1 cellular context compared by ENCODE assay signal in the genomic region with DNA sequence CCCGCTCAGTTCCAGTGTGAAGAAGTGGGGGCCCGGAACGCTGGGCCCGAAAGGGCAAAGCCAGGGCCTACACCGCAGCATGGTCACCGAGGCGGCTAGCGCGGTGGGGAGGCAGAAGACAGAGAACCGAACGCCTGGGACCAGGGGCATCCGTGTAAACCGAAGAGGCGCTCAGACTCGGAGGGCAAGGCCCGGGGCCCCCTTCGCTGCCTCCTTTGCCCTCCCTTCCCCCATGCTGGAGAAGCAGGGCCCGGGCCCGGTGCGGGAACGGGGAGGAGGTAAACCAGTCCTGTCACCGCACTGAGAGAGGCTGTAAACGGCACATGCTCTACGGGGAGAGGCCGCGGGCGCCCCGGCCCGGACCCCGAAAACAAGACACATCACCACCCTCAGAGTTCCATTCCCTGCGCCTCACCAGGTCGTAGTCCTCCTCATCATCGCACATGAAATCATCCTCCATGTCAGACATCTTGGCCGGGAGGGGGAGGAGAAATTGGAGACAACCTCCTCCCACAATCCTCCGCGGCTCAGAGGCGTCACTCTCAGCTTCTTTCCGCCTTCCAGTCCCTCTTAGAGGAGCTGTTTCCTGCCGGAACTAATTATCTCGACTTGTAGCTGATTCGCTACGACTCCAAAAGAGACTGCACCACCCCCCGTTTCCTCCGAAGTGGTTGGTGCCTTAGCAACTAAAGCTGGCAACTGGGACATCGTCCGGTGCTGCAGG.
TF ChIP-seq lines count a peak whose summit lies in the region.

A gene (minus strand): TSS at position 490 of the 724 bp plus-strand sequence. CDS start 21 bp downstream, at position 469.

TF ChIP-seq in HepG2, 621 proteins besides CTCF, POLR2A, EP300 and RAD21 (continued from another document and continues in another):
- TF ChIP-seq, protein P1, sequence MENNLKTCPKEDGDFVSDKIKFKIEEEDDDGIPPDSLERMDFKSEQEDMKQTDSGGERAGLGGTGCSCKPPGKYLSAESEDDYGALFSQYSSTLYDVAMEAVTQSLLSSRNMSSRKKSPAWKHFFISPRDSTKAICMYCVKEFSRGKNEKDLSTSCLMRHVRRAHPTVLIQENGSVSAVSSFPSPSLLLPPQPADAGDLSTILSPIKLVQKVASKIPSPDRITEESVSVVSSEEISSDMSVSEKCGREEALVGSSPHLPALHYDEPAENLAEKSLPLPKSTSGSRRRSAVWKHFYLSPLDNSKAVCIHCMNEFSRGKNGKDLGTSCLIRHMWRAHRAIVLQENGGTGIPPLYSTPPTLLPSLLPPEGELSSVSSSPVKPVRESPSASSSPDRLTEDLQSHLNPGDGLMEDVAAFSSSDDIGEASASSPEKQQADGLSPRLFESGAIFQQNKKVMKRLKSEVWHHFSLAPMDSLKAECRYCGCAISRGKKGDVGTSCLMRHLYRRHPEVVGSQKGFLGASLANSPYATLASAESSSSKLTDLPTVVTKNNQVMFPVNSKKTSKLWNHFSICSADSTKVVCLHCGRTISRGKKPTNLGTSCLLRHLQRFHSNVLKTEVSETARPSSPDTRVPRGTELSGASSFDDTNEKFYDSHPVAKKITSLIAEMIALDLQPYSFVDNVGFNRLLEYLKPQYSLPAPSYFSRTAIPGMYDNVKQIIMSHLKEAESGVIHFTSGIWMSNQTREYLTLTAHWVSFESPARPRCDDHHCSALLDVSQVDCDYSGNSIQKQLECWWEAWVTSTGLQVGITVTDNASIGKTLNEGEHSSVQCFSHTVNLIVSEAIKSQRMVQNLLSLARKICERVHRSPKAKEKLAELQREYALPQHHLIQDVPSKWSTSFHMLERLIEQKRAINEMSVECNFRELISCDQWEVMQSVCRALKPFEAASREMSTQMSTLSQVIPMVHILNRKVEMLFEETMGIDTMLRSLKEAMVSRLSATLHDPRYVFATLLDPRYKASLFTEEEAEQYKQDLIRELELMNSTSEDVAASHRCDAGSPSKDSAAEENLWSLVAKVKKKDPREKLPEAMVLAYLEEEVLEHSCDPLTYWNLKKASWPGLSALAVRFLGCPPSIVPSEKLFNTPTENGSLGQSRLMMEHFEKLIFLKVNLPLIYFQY (CRISPR knock-in tag; IDR thresholded peaks at IDR 0.05; ENCODE audit: borderline replicate concordance) = peak; percentile 46; the same call in 1 of the 2 replicates
- TF ChIP-seq KLF11 (CRISPR knock-in tag; IDR thresholded peaks at IDR 0.05) = peak; percentile 66; the same call in 1 of the 2 replicates
- TF ChIP-seq, protein P2, sequence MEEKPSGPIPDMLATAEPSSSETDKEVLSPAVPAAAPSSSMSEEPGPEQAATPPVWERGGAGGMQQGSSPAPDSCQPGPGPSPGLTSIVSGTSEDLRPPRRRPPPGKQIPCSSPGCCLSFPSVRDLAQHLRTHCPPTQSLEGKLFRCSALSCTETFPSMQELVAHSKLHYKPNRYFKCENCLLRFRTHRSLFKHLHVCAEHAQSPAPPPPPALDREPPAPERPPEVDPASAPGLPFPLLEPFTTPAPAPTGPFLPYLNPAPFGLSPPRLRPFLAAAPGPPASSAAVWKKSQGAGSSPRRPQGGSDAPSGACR (CRISPR knock-in tag; IDR thresholded peaks at IDR 0.05) = peak; percentile 59; the same call in 1 of the 2 replicates
- TF ChIP-seq, protein P3, sequence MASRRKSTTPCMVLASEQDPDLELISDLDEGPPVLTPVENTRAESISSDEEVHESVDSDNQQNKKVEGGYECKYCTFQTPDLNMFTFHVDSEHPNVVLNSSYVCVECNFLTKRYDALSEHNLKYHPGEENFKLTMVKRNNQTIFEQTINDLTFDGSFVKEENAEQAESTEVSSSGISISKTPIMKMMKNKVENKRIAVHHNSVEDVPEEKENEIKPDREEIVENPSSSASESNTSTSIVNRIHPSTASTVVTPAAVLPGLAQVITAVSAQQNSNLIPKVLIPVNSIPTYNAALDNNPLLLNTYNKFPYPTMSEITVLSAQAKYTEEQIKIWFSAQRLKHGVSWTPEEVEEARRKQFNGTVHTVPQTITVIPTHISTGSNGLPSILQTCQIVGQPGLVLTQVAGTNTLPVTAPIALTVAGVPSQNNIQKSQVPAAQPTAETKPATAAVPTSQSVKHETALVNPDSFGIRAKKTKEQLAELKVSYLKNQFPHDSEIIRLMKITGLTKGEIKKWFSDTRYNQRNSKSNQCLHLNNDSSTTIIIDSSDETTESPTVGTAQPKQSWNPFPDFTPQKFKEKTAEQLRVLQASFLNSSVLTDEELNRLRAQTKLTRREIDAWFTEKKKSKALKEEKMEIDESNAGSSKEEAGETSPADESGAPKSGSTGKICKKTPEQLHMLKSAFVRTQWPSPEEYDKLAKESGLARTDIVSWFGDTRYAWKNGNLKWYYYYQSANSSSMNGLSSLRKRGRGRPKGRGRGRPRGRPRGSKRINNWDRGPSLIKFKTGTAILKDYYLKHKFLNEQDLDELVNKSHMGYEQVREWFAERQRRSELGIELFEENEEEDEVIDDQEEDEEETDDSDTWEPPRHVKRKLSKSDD (CRISPR knock-in tag; IDR thresholded peaks at IDR 0.05; ENCODE audit: low read depth) = peak; percentile 50; the same call in 1 of the 2 replicates
- TF ChIP-seq ZNF260 (CRISPR knock-in tag; IDR thresholded peaks at IDR 0.05; ENCODE audit: borderline replicate concordance, low read depth) = no peak
- TF ChIP-seq, protein P4, sequence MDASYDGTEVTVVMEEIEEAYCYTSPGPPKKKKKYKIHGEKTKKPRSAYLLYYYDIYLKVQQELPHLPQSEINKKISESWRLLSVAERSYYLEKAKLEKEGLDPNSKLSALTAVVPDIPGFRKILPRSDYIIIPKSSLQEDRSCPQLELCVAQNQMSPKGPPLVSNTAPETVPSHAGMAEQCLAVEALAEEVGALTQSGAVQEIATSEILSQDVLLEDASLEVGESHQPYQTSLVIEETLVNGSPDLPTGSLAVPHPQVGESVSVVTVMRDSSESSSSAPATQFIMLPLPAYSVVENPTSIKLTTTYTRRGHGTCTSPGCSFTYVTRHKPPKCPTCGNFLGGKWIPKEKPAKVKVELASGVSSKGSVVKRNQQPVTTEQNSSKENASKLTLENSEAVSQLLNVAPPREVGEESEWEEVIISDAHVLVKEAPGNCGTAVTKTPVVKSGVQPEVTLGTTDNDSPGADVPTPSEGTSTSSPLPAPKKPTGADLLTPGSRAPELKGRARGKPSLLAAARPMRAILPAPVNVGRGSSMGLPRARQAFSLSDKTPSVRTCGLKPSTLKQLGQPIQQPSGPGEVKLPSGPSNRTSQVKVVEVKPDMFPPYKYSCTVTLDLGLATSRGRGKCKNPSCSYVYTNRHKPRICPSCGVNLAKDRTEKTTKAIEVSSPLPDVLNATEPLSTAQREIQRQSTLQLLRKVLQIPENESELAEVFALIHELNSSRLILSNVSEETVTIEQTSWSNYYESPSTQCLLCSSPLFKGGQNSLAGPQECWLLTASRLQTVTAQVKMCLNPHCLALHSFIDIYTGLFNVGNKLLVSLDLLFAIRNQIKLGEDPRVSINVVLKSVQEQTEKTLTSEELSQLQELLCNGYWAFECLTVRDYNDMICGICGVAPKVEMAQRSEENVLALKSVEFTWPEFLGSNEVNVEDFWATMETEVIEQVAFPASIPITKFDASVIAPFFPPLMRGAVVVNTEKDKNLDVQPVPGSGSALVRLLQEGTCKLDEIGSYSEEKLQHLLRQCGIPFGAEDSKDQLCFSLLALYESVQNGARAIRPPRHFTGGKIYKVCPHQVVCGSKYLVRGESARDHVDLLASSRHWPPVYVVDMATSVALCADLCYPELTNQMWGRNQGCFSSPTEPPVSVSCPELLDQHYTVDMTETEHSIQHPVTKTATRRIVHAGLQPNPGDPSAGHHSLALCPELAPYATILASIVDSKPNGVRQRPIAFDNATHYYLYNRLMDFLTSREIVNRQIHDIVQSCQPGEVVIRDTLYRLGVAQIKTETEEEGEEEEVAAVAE (CRISPR knock-in tag; IDR thresholded peaks at IDR 0.05; ENCODE audit: borderline replicate concordance) = peak; percentile 89
- peak; percentile 92 for TF ChIP-seq ZNF331 (CRISPR knock-in tag; IDR thresholded peaks at IDR 0.05)
- TF ChIP-seq, protein P5, sequence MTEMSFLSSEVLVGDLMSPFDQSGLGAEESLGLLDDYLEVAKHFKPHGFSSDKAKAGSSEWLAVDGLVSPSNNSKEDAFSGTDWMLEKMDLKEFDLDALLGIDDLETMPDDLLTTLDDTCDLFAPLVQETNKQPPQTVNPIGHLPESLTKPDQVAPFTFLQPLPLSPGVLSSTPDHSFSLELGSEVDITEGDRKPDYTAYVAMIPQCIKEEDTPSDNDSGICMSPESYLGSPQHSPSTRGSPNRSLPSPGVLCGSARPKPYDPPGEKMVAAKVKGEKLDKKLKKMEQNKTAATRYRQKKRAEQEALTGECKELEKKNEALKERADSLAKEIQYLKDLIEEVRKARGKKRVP (CRISPR knock-in tag; IDR thresholded peaks at IDR 0.05) = no peak
- TF ChIP-seq ZBTB20 (CRISPR knock-in tag; IDR thresholded peaks at IDR 0.05; ENCODE audit: borderline replicate concordance, low read depth) = peak; percentile 38; the same call in 1 of the 2 replicates
- TF ChIP-seq, protein P6, sequence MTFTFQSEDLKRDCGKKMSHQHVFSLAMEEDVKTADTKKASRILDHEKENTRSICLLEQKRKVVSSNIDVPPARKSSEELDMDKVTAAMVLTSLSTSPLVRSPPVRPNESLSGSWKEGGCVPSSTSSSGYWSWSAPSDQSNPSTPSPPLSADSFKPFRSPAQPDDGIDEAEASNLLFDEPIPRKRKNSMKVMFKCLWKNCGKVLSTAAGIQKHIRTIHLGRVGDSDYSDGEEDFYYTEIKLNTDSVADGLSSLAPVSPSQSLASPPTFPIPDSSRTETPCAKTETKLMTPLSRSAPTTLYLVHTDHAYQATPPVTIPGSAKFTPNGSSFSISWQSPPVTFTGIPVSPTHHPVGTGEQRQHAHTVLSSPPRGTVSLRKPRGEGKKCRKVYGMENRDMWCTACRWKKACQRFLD (CRISPR knock-in tag; IDR thresholded peaks at IDR 0.05; ENCODE audit: borderline replicate concordance) = no peak
- TF ChIP-seq NCOA5 (CRISPR knock-in tag; IDR thresholded peaks at IDR 0.05) = no peak
- TF ChIP-seq, protein P7, sequence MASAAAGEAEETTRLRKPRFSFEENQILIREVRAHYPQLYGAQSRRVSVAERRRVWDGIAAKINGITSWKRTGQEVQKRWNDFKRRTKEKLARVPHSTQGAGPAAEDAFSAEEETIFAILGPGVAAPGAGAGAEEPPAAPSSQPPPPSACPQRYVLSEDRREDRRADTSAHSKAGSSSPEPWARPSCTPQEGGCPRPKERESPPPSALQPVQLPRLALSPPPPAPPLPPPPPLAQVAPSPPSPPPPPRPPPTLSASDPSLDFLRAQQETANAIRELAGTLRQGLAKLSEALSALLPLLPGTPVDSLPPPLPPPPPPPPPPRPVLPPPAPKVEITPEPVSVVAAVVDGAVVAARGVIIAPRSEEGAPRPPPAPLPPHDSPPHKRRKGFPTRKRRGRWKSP (CRISPR knock-in tag; IDR thresholded peaks at IDR 0.05) = peak; percentile 54; the same call in 1 of the 2 replicates
- TF ChIP-seq RNF2 (conservative IDR thresholded peaks at IDR 0.05; ENCODE audit: low read depth) = 0 out of 2 replicates have a peak, but pooled peaks have one; percentile 19
- no peak; the same call in 1 of the 2 replicates for TF ChIP-seq NRL (CRISPR knock-in tag; IDR thresholded peaks at IDR 0.05; ENCODE audit: borderline replicate concordance)
- TF ChIP-seq, protein P8, sequence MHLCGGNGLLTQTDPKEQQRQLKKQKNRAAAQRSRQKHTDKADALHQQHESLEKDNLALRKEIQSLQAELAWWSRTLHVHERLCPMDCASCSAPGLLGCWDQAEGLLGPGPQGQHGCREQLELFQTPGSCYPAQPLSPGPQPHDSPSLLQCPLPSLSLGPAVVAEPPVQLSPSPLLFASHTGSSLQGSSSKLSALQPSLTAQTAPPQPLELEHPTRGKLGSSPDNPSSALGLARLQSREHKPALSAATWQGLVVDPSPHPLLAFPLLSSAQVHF (CRISPR knock-in tag; IDR thresholded peaks at IDR 0.05) = no peak; the same call in 1 of the 2 replicates
- no peak for TF ChIP-seq STAT5B (CRISPR knock-in tag; IDR thresholded peaks at IDR 0.05)
- 0 out of 2 replicates have a peak, but pooled peaks have one; percentile 58 for TF ChIP-seq ZNF703 (CRISPR knock-in tag; IDR thresholded peaks at IDR 0.05; ENCODE audit: borderline replicate concordance)
- 0 out of 2 replicates have a peak, but pooled peaks have one; percentile 48 for TF ChIP-seq ELF4 (CRISPR knock-in tag; IDR thresholded peaks at IDR 0.05; ENCODE audit: borderline replicate concordance)
- peak; percentile 67; the same call in 1 of the 2 replicates for TF ChIP-seq RFX5 (IDR thresholded peaks at IDR 0.05; ENCODE audit: low read depth, low read length)
- TF ChIP-seq ZBTB21 (CRISPR knock-in tag; IDR thresholded peaks at IDR 0.05) = no peak; the same call in 1 of the 2 replicates
- TF ChIP-seq MXI1 (IDR thresholded peaks at IDR 0.05; ENCODE audit: borderline replicate concordance, low read depth, low read length) = peak; percentile 91; the same call in 2 of the 3 replicates
- TF ChIP-seq CBX2 (IDR thresholded peaks at IDR 0.05; ENCODE audit: low read depth, low read length) = no peak
- TF ChIP-seq CBX2 (CRISPR knock-in tag; IDR thresholded peaks at IDR 0.05; ENCODE audit: low read depth) = no peak
- TF ChIP-seq, protein P9, sequence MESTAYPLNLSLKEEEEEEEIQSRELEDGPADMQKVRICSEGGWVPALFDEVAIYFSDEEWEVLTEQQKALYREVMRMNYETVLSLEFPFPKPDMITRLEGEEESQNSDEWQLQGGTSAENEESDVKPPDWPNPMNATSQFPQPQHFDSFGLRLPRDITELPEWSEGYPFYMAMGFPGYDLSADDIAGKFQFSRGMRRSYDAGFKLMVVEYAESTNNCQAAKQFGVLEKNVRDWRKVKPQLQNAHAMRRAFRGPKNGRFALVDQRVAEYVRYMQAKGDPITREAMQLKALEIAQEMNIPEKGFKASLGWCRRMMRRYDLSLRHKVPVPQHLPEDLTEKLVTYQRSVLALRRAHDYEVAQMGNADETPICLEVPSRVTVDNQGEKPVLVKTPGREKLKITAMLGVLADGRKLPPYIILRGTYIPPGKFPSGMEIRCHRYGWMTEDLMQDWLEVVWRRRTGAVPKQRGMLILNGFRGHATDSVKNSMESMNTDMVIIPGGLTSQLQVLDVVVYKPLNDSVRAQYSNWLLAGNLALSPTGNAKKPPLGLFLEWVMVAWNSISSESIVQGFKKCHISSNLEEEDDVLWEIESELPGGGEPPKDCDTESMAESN (CRISPR knock-in tag; conservative IDR thresholded peaks at IDR 0.05) = peak; percentile 43; the same call in 1 of the 2 replicates
- peak; percentile 89 for TF ChIP-seq SIN3B (IDR thresholded peaks at IDR 0.05; ENCODE audit: low read length)
- no peak for TF ChIP-seq ZNF75D (CRISPR knock-in tag; IDR thresholded peaks at IDR 0.05; ENCODE audit: borderline replicate concordance)
- TF ChIP-seq ONECUT2 (CRISPR knock-in tag; IDR thresholded peaks at IDR 0.05) = no peak
- TF ChIP-seq, protein P10, sequence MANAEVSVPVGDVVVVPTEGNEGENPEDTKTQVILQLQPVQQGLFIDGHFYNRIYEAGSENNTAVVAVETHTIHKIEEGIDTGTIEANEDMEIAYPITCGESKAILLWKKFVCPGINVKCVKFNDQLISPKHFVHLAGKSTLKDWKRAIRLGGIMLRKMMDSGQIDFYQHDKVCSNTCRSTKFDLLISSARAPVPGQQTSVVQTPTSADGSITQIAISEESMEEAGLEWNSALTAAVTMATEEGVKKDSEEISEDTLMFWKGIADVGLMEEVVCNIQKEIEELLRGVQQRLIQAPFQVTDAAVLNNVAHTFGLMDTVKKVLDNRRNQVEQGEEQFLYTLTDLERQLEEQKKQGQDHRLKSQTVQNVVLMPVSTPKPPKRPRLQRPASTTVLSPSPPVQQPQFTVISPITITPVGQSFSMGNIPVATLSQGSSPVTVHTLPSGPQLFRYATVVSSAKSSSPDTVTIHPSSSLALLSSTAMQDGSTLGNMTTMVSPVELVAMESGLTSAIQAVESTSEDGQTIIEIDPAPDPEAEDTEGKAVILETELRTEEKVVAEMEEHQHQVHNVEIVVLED (CRISPR knock-in tag; IDR thresholded peaks at IDR 0.05; ENCODE audit: borderline replicate concordance) = peak; percentile 46; the same call in 1 of the 2 replicates
- TF ChIP-seq ARNT (IDR thresholded peaks at IDR 0.05) = no peak
- 0 out of 2 replicates have a peak, but pooled peaks have one; percentile 6 for TF ChIP-seq HOXA9 (CRISPR knock-in tag; IDR thresholded peaks at IDR 0.05; ENCODE audit: borderline replicate concordance)
- TF ChIP-seq MXD4 (CRISPR knock-in tag; IDR thresholded peaks at IDR 0.05) = peak; percentile 20; the same call in 1 of the 2 replicates
- peak; percentile 87 for TF ChIP-seq POLR2G (IDR thresholded peaks at IDR 0.05; ENCODE audit: low read depth, low read length)
